In genomic region chr9:32603914-32604852, GRCh38 we compare ENCODE assay signal across 10 cellular contexts. TPM values are rescaled to one million over a fixed set of nuclear protein-coding genes. Genes with fewer than 3 reads are reported as not detected.
DNase-seq lines count a peak whose midpoint lies in the region; ATAC-seq and TF ChIP-seq lines count a peak whose summit lies in the region.
"Had no signal": no experiment of that assay in that cellular context is flagged by ENCODE, and none has a peak within 500 bp of the region (broad histone marks: within the 10 kb centered on the region; RNA-seq: fewer than 3 reads in every experiment).

No MANE protein-coding gene starts in this region.

- H3K4me3 ChIP-seq in PC-3 (ENCODE audit: low read length) = peak overlapping the region; percentile 54; the same call in 1 of the 2 replicates
- no peak overlapping the region for H3K4me3 ChIP-seq in osteoblast (ENCODE audit: insufficient read depth, low read length)

- H3K79me2 ChIP-seq in PC-3 (ENCODE audit: low read length) (no peaks in the 10 kb centered on the region), osteoblast (ENCODE audit: insufficient read depth, low read length) (no peaks in the 10 kb centered on the region)

- no peaks in the 10 kb centered on the region for H3F3A ChIP-seq in PC-3 (ENCODE audit: low read length, unreplicated experiment)

- CTCF ChIA-PET in PC-3 (lab: Charles Lee) = no interaction called here

- BruUV-seq in PC-3 (replicated peaks; lab: Mats Ljungman, UMichigan) = no TSS peak

- H3K27me3 ChIP-seq in PC-3 (ENCODE audit: low read length) (no peaks in the 10 kb centered on the region), osteoblast (ENCODE audit: insufficient read depth, low read length) (no peaks in the 10 kb centered on the region)

- H3K9me3 ChIP-seq in PC-3 (ENCODE audit: low read length) = no peaks in the 10 kb centered on the region
- H3K9me3 ChIP-seq in osteoblast (ENCODE audit: low read depth, low read length) = no peaks in the 10 kb centered on the region

- peaks cover 9% of the 10 kb centered on the region for H3K4me1 ChIP-seq in PC-3 (ENCODE audit: insufficient read depth, low read length)
- no peaks in the 10 kb centered on the region for H3K4me1 ChIP-seq in osteoblast (ENCODE audit: insufficient read depth, low read length)

- H3K27ac ChIP-seq in PC-3 (ENCODE audit: low read length) (peak overlapping the region; percentile 86), osteoblast (ENCODE audit: low read depth, low read length) (no peak overlapping the region)

- no peaks in the 10 kb centered on the region for H4K20me1 ChIP-seq in PC-3 (ENCODE audit: low read length)
- no peaks in the 10 kb centered on the region for H4K20me1 ChIP-seq in osteoblast (ENCODE audit: insufficient read depth, low read length)

- POLR2A ChIA-PET in PC-3 (lab: Charles Lee; ENCODE audit: unreplicated experiment) = no interaction called here

- H3K9me2 ChIP-seq in PC-3 (replicated peaks; ENCODE audit: low read length) = no peaks in the 10 kb centered on the region

- H2AFZ ChIP-seq in PC-3 (ENCODE audit: low read length) (peak overlapping the region; percentile 60; the same call in 1 of the 2 replicates), osteoblast (ENCODE audit: low read length) (no peak overlapping the region)

- H3K9ac ChIP-seq in PC-3 (ENCODE audit: low read length) = peak overlapping the region; percentile 64

- DNase-seq in PC-3 (peak; percentile 91), osteoblast (ENCODE audit: insufficient read length, low spot score, missing footprints) (peak; percentile 48), iPS-NIHi11 (ENCODE audit: low spot score) (no peak)
- no peak for DNase-seq in stimulated activated CD4-positive, alpha-beta T cell treated with anti-CD3 and anti-CD28 coated beads, Interleukin-4, amount 100 ng/mL, for 24 hours
- DNase-seq: NCI-H774 had no signal

- ATAC-seq in GM19395 (IDR thresholded peaks at IDR 0.05; ENCODE audit: unreplicated experiment) = peak; percentile 90
- peak; percentile 42 for ATAC-seq in HG02763 (IDR thresholded peaks at IDR 0.05; ENCODE audit: unreplicated experiment)
- ATAC-seq in PC-3 = peak; percentile 100
- ATAC-seq in HG03039 (IDR thresholded peaks at IDR 0.05; ENCODE audit: unreplicated experiment) = no peak

- peak overlapping the region; percentile 82 for H3K4me2 ChIP-seq in PC-3 (ENCODE audit: low read length)
- H3K4me2 ChIP-seq in osteoblast (ENCODE audit: insufficient read depth, low read length) = no peak overlapping the region

- H3K36me3 ChIP-seq in PC-3 (ENCODE audit: low read depth, low read length) = no peaks in the 10 kb centered on the region
- H3K36me3 ChIP-seq in osteoblast (ENCODE audit: insufficient read depth, low read length) = no peaks in the 10 kb centered on the region

- intact Hi-C loops in PC-3 (cut with micrococcal nuclease) = no loop called here

- TF ChIP-seq CTCF in PC-3 (conservative IDR thresholded peaks at IDR 0.05; ENCODE audit: low read depth, low read length) (no peak), osteoblast (IDR thresholded peaks at IDR 0.05; ENCODE audit: extremely low read depth, low read depth, low read length) (no peak)

RNA-seq across cellular contexts. Expression of gene NDUFB6, which starts 31.2 kb away (rescaled TPM):
- total RNA-seq in PC-3 (2014; rRNA removed) (83.9 and 86.4 TPM in 2 replicates), osteoblast (24.2 and 37.1 TPM in 2 replicates)

RNA-seq across cellular contexts. Expression of gene TAF1L, which starts 31.3 kb away (rescaled TPM):
- total RNA-seq in PC-3 (2014; rRNA removed) (0.23 TPM in 1 of 2 replicates, not detected in the other), osteoblast (not detected in 2 replicates)
- total RNA-seq: activated CD8-positive, alpha-beta memory T cell treated with anti-CD3 and anti-CD28 coated beads for 36 hours; osteocyte had no signal

RNA-seq across cellular contexts. Expression of gene TOPORS, which starts 51.8 kb away (rescaled TPM):
- total RNA-seq in PC-3 (2014; rRNA removed) (11.2 and 11.4 TPM in 2 replicates), osteoblast (32.1 and 33.7 TPM in 2 replicates)

RNA-seq across cellular contexts. Expression of gene SMIM27, which starts 52.1 kb away (rescaled TPM):
- total RNA-seq in PC-3 (2014; rRNA removed) (0.98 and 3.0 TPM in 2 replicates), osteoblast (1.8 and 2.9 TPM in 2 replicates)

Comparison
In these comparisons a context has a peak if more than half of its experiments do, and no peak if none do; other contexts are left out.
1. DNase-seq: peak in PC-3 (single experiment) and osteoblast (single experiment); none in iPS-NIHi11 (single experiment) and stimulated activated CD4-positive, alpha-beta T cell treated with anti-CD3 and anti-CD28 coated beads, Interleukin-4, amount 100 ng/mL, for 24 hours (single experiment).